In the genomic region with DNA sequence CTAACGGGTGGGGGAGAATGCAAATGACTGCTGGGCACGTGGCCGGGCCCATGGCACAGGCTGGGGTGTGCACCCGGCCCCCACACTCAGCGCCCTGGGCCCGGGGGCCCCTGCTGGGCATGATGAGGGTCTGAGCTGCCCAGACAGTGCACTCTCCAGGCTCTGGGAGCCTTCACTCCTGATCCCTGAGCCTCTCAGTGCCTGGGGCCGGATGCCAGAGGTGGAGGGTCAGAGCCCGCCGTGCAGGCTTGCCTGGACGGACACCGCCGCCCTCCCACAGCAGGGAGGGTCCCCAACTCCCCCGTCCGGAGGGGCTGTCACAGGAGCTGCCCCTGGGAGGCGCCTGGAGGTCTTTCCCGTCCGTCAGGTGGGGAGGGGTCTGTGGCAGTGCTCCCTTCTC, we compare ENCODE assay signal across 26 cellular contexts. TPM values are rescaled to one million over a fixed set of nuclear protein-coding genes. Genes with fewer than 3 reads are reported as not detected.
"Had no signal": no experiment of that assay in that cellular context is flagged by ENCODE, and none has a peak within 500 bp of the region (broad histone marks: within the 10 kb centered on the region; RNA-seq: fewer than 3 reads in every experiment).

No MANE protein-coding gene starts in this region.

- H3K9me3 ChIP-seq: MG63 had no signal

- ATAC-seq: activated CD8-positive, alpha-beta memory T cell treated with anti-CD3 and anti-CD28 coated beads, Interleukin-2, amount 10 ng/mL, durations not matched to agents 7 days and 5 days; PC-3; T-helper 17 cell had no signal

- H3K36me3 ChIP-seq: cardiac muscle cell, MG63 had no signal

- DNase-seq: activated B cell treated with CpG ODN at 0.5 μM for 24 hours; activated CD4-positive, alpha-beta T cell treated with anti-CD3 and anti-CD28 coated beads for 1 hour; activated CD4-positive, alpha-beta T cell treated with anti-CD3 and anti-CD28 coated beads, Interleukin-2, amount 10 ng/mL, durations not matched to agents 24 days and 14 days; activated CD4-positive, alpha-beta T cell treated with anti-CD3 and anti-CD28 coated beads, Interleukin-2, amount 50 U/mL, for 48 hours; activated CD8-positive, alpha-beta memory T cell treated with anti-CD3 and anti-CD28 coated beads, Interleukin-2, amount 10 ng/mL, durations not matched to agents 7 days and 5 days; activated effector memory CD4-positive, alpha-beta T cell treated with Interleukin-2 at 50 U/mL for 16 hours; activated naive CD4-positive, alpha-beta T cell; activated T-cell treated with anti-CD3 and anti-CD28 coated beads, Interleukin-2, amount 50 U/mL, for 24 hours; amniotic stem cell; MG63; MV-4-11; NCI-H1105; NCI-H1436; NCI-H1694 treated with DMSO at 0.1 percent for 48 hours; NCI-H2029 treated with DMSO at 0.1 percent for 48 hours; NCI-H345; NCI-H510A treated with DMSO at 0.1 percent for 48 hours; PC-3; SHP77 treated with DMSO at 0.1 percent for 48 hours; T-helper 17 cell; T-helper 9 cell had no signal

- H3K4me3 ChIP-seq: cardiac muscle cell, MG63 had no signal

- H3K27me3 Mint-ChIP-seq: activated CD4-positive, alpha-beta T cell treated with anti-CD3 and anti-CD28 coated beads, Interleukin-2, amount 10 ng/mL, durations not matched to agents 24 days and 14 days; activated CD8-positive, alpha-beta memory T cell treated with anti-CD3 and anti-CD28 coated beads, Interleukin-2, amount 10 ng/mL, durations not matched to agents 7 days and 5 days; activated naive CD4-positive, alpha-beta T cell treated with anti-CD3 and anti-CD28 coated beads, Interleukin-2, amount 50 U/mL, for 24 hours; activated T-cell treated with anti-CD3 and anti-CD28 coated beads, Interleukin-2, amount 50 U/mL, for 24 hours; T-helper 17 cell had no signal

- H3K4me3 Mint-ChIP-seq: activated B cell treated with CpG ODN at 0.5 μM for 24 hours; activated CD4-positive, alpha-beta T cell treated with anti-CD3 and anti-CD28 coated beads, Interleukin-2, amount 10 ng/mL, durations not matched to agents 24 days and 14 days; activated CD8-positive, alpha-beta memory T cell treated with anti-CD3 and anti-CD28 coated beads, Interleukin-2, amount 10 ng/mL, durations not matched to agents 7 days and 5 days; activated naive CD4-positive, alpha-beta T cell treated with anti-CD3 and anti-CD28 coated beads, Interleukin-2, amount 50 U/mL, for 24 hours; activated T-cell treated with anti-CD3 and anti-CD28 coated beads, Interleukin-2, amount 50 U/mL, for 24 hours; activated T-helper 1 cell treated with anti-CD3 and anti-CD28 coated beads, Interleukin-12 subunit alpha, Interleukin-12 subunit beta, Interleukin-2, Interleukin-4 antibody, amounts not matched to agents 30 ng/mL and 10 ng/mL and 1 ng/mL, durations not matched to agents 14 hours and 24 hours and 36 hours; brain; T-helper 17 cell had no signal

- H3K4me1 Mint-ChIP-seq: activated CD4-positive, alpha-beta T cell treated with anti-CD3 and anti-CD28 coated beads, Interleukin-2, amount 10 ng/mL, durations not matched to agents 24 days and 14 days; activated CD8-positive, alpha-beta memory T cell treated with anti-CD3 and anti-CD28 coated beads, Interleukin-2, amount 10 ng/mL, durations not matched to agents 7 days and 5 days; activated naive CD4-positive, alpha-beta T cell treated with anti-CD3 and anti-CD28 coated beads, Interleukin-2, amount 50 U/mL, for 24 hours; T-helper 17 cell had no signal

- H3K36me3 Mint-ChIP-seq: activated CD8-positive, alpha-beta memory T cell treated with anti-CD3 and anti-CD28 coated beads, Interleukin-2, amount 10 ng/mL, durations not matched to agents 7 days and 5 days; activated naive CD4-positive, alpha-beta T cell treated with anti-CD3 and anti-CD28 coated beads, Interleukin-2, amount 50 U/mL, for 24 hours; brain had no signal

- H3K9me3 Mint-ChIP-seq: activated B cell treated with CpG ODN at 0.5 μM for 24 hours; activated CD4-positive, alpha-beta T cell treated with anti-CD3 and anti-CD28 coated beads, Interleukin-2, amount 10 ng/mL, durations not matched to agents 24 days and 14 days; activated naive CD4-positive, alpha-beta T cell treated with anti-CD3 and anti-CD28 coated beads, Interleukin-2, amount 50 U/mL, for 24 hours; activated T-cell treated with anti-CD3 and anti-CD28 coated beads, Interleukin-2, amount 50 U/mL, for 24 hours; activated T-helper 1 cell treated with anti-CD3 and anti-CD28 coated beads, Interleukin-12 subunit alpha, Interleukin-12 subunit beta, Interleukin-2, Interleukin-4 antibody, amounts not matched to agents 30 ng/mL and 10 ng/mL and 1 ng/mL, durations not matched to agents 14 hours and 24 hours and 36 hours had no signal

- H3K27ac ChIP-seq: cardiac muscle cell had no signal

- H3K27ac Mint-ChIP-seq: activated B cell treated with CpG ODN at 0.5 μM for 24 hours; activated CD4-positive, alpha-beta T cell treated with anti-CD3 and anti-CD28 coated beads, Interleukin-2, amount 10 ng/mL, durations not matched to agents 24 days and 14 days; activated CD8-positive, alpha-beta memory T cell treated with anti-CD3 and anti-CD28 coated beads, Interleukin-2, amount 10 ng/mL, durations not matched to agents 7 days and 5 days; activated naive CD4-positive, alpha-beta T cell treated with anti-CD3 and anti-CD28 coated beads, Interleukin-2, amount 50 U/mL, for 24 hours; activated T-cell treated with anti-CD3 and anti-CD28 coated beads, Interleukin-2, amount 50 U/mL, for 24 hours; activated T-helper 1 cell treated with anti-CD3 and anti-CD28 coated beads, Interleukin-12 subunit alpha, Interleukin-12 subunit beta, Interleukin-2, Interleukin-4 antibody, amounts not matched to agents 30 ng/mL and 10 ng/mL and 1 ng/mL, durations not matched to agents 14 hours and 24 hours and 36 hours; T-helper 17 cell had no signal

RNA-seq across cellular contexts. Expression of gene PLCH2, which starts 43.6 kb away (rescaled TPM):
- total RNA-seq: SK-MEL-5 had no signal
